In genomic region chr1:18234790-18235242, GRCh38 we compare ENCODE assay signal across 8 cellular contexts.
DNase-seq lines count a peak whose midpoint lies in the region; ATAC-seq and TF ChIP-seq lines count a peak whose summit lies in the region.

No MANE protein-coding gene starts in this region.

- CTCF ChIA-PET in SK-N-SH (lab: Yijun Ruan, JAX): interaction anchor here (0.6 to 2.2 kb wide), 79 partner anchors 8 to 1171 kb away, joined by 3 to 38 read pairs (median 5); partner anchors contain the start of gene IGSF21

- H3K9me2 ChIP-seq in SK-N-SH: no peaks in the 10 kb centered on the region

- H3K36me3 ChIP-seq in SK-N-SH (replicated peaks in 1 of 2; ENCODE audit: control insufficient read depth in 1 of 2, insufficient read depth in 2 of 2, low read length in 1 of 2) (no peaks in the 10 kb centered on the region), esophagus squamous epithelium (no peaks in the 10 kb centered on the region), parathyroid adenoma (ENCODE audit: control insufficient read depth, insufficient read depth, low read length) (no peaks in the 10 kb centered on the region)

- no peak for TF ChIP-seq POLR2A in esophagus squamous epithelium (IDR thresholded peaks at IDR 0.05)

- H3K9me3 ChIP-seq in SK-N-SH (no peaks in the 10 kb centered on the region), esophagus squamous epithelium (peaks cover 0 to 5% (median 0%) of the 10 kb centered on the region in 3 donors), parathyroid adenoma (ENCODE audit: control insufficient read depth, low read length) (no peaks in the 10 kb centered on the region)

- H3K4me2 ChIP-seq in SK-N-SH (no peak overlapping the region), parathyroid adenoma (ENCODE audit: low read length) (no peak overlapping the region)

- no peaks in the 10 kb centered on the region for H4K20me1 ChIP-seq in SK-N-SH (ENCODE audit: insufficient read depth)

- TF ChIP-seq CTCF in SK-N-SH (IDR thresholded peaks at IDR 0.05): peak; percentile 52
- TF ChIP-seq CTCF in esophagus squamous epithelium (IDR thresholded peaks at IDR 0.05): peak; percentile 32 to 71 (median 46)
- peak; percentile 59 for TF ChIP-seq CTCF in parathyroid adenoma (IDR thresholded peaks at IDR 0.05)

- POLR2A ChIA-PET in SK-N-SH (lab: Yijun Ruan, JAX): interaction anchor here (1.0 kb wide), 1 partner anchor 93 kb away, joined by 4 read pairs; no protein-coding TSS in a partner anchor

- H3K79me2 ChIP-seq in SK-N-SH (ENCODE audit: insufficient read depth) (no peaks in the 10 kb centered on the region), parathyroid adenoma (no peaks in the 10 kb centered on the region)

- peak; percentile 81 for DNase-seq in SK-N-SH
- peak; percentile 71 for DNase-seq in RKO (ENCODE audit: low spot score)
- no peak for DNase-seq in esophagus squamous epithelium (lab: John Stamatoyannopoulos, UW)
- DNase-seq in activated T-cell treated with anti-CD3 and anti-CD28 coated beads for 4 hours: no peak

- TF ChIP-seq EP300 in SK-N-SH (IDR thresholded peaks at IDR 0.05; ENCODE audit: borderline replicate concordance in 1 of 2, low read depth in 1 of 2, low read length in 1 of 2) (no peak; a peak in 1 of 4 replicates), Ishikawa (IDR thresholded peaks at IDR 0.05; ENCODE audit: borderline replicate concordance) (no peak)

- peaks cover 0 to 12% of the 10 kb centered on the region in 2 experiments; a peak in 2 of 4 replicates for H3K4me1 ChIP-seq in SK-N-SH (ENCODE audit: control insufficient read depth in 1 of 2, insufficient read depth in 2 of 2, low read depth in 1 of 2, low read length in 1 of 2)
- H3K4me1 ChIP-seq in esophagus squamous epithelium: no peaks in the 10 kb centered on the region
- no peaks in the 10 kb centered on the region for H3K4me1 ChIP-seq in parathyroid adenoma

- H3K27me3 ChIP-seq in SK-N-SH (ENCODE audit: insufficient read depth) (no peaks in the 10 kb centered on the region), esophagus squamous epithelium (peaks cover 0 to 48% (median 0%) of the 10 kb centered on the region in 4 donors), parathyroid adenoma (ENCODE audit: control insufficient read depth, insufficient read depth, low read length) (no peaks in the 10 kb centered on the region)

- no peak overlapping the region for H3K9ac ChIP-seq in SK-N-SH
- H3K9ac ChIP-seq in parathyroid adenoma: no peak overlapping the region

- TF ChIP-seq RAD21 in SK-N-SH (IDR thresholded peaks at IDR 0.05; ENCODE audit: low read length): peak; percentile 78
- peak; percentile 51 for TF ChIP-seq RAD21 in Ishikawa (IDR thresholded peaks at IDR 0.05; ENCODE audit: low read depth)

- intact Hi-C loops in esophagus squamous epithelium (cut with DNase I): no loop called here

- WGBS in SK-N-SH (ENCODE audit: low lambda C conversion rate): 16% methylated on average over 6 of the region's 6 CpGs
- 62 to 72% methylated on average over 6 of the region's 6 CpGs for WGBS in esophagus squamous epithelium, 2 donors

- H3K4me3 ChIP-seq in SK-N-SH (ENCODE audit: low read depth in 2 of 2, low read length in 1 of 2): no peak overlapping the region; a peak in 1 of 4 replicates
- H3K4me3 ChIP-seq in esophagus squamous epithelium: no peak overlapping the region
- no peak overlapping the region for H3K4me3 ChIP-seq in parathyroid adenoma (ENCODE audit: low read depth, low read length)

- H3F3A ChIP-seq in SK-N-SH (replicated peaks; ENCODE audit: insufficient read depth): no peaks in the 10 kb centered on the region

- no peak overlapping the region for H2AFZ ChIP-seq in SK-N-SH (ENCODE audit: low read depth)
- H2AFZ ChIP-seq in parathyroid adenoma: no peak overlapping the region

- H3K27ac ChIP-seq in SK-N-SH (ENCODE audit: low read depth in 2 of 2, low read length in 1 of 2) (peak overlapping the region in 1 of 2 experiments; percentile 60; a peak in 1 of 4 replicates), esophagus squamous epithelium (no peak overlapping the region), parathyroid adenoma (no peak overlapping the region)

- ATAC-seq in SK-N-SH treated with all-trans-retinoic acid at 6 μM for 48 hours (no peak; the same call in 2 of the 3 replicates), GM18861 (IDR thresholded peaks at IDR 0.05; ENCODE audit: unreplicated experiment) (no peak)

TF ChIP-seq in SK-N-SH, 30 proteins besides CTCF, POLR2A, EP300 and RAD21:
- TF ChIP-seq ELF1 (IDR thresholded peaks at IDR 0.05): no peak
- TF ChIP-seq MEF2A (IDR thresholded peaks at IDR 0.05; ENCODE audit: borderline replicate concordance, low read depth): no peak
- TF ChIP-seq RXRA (IDR thresholded peaks at IDR 0.05; ENCODE audit: borderline replicate concordance, low read depth): no peak
- TF ChIP-seq RCOR1 (IDR thresholded peaks at IDR 0.05; ENCODE audit: low read length): 0 out of 2 replicates have a peak, but pooled peaks have one; percentile 46
- TF ChIP-seq SMC3 (IDR thresholded peaks at IDR 0.05; ENCODE audit: low read depth, low read length): peak; percentile 43; the same call in 1 of the 2 replicates
- peak; percentile 50; the same call in 1 of the 2 replicates for TF ChIP-seq MXI1 (IDR thresholded peaks at IDR 0.05; ENCODE audit: low read depth, low read length)
- 0 out of 2 replicates have a peak, but pooled peaks have one; percentile 25 for TF ChIP-seq FOXJ3 (CRISPR knock-in tag; IDR thresholded peaks at IDR 0.05)
- TF ChIP-seq FOXM1 (IDR thresholded peaks at IDR 0.05; ENCODE audit: low read depth): no peak
- no peak for TF ChIP-seq TAF1 (IDR thresholded peaks at IDR 0.05; ENCODE audit: borderline replicate concordance, low read depth, low read length)
TF ChIP-seq in SK-N-SH: peak in this region for 4.

TF ChIP-seq in SK-N-SH treated with all-trans-retinoic acid at 6 μM for 48 hours, 23 proteins besides CTCF, POLR2A, EP300 and RAD21 (continues in another document):
- TF ChIP-seq OSR1 (CRISPR knock-in tag; IDR thresholded peaks at IDR 0.05) (no peak), ISL1 (CRISPR knock-in tag; IDR thresholded peaks at IDR 0.05) (no peak), PATZ1 (CRISPR knock-in tag; IDR thresholded peaks at IDR 0.05; ENCODE audit: borderline replicate concordance) (no peak), TOX (CRISPR knock-in tag; IDR thresholded peaks at IDR 0.05; ENCODE audit: borderline replicate concordance) (no peak), RARB (CRISPR knock-in tag; IDR thresholded peaks at IDR 0.05) (no peak)

TF ChIP-seq in Ishikawa, 13 proteins besides CTCF, POLR2A, EP300 and RAD21:
- TF ChIP-seq EGR1 (IDR thresholded peaks at IDR 0.05) (no peak), TEAD4 (IDR thresholded peaks at IDR 0.05) (no peak), YY1 (IDR thresholded peaks at IDR 0.05; ENCODE audit: low read depth) (no peak), ZBTB7A (IDR thresholded peaks at IDR 0.05; ENCODE audit: low read depth) (no peak), MAX (IDR thresholded peaks at IDR 0.05) (no peak), USF1 (IDR thresholded peaks at IDR 0.05) (no peak), NFIC (IDR thresholded peaks at IDR 0.05) (no peak), CEBPB (IDR thresholded peaks at IDR 0.05) (no peak)

Comparison
In these comparisons a context has a peak if more than half of its experiments do, and no peak if none do; other contexts are left out.
1. DNase-seq: peak in SK-N-SH (single experiment) and RKO (single experiment); none in esophagus squamous epithelium (single experiment) and activated T-cell treated with anti-CD3 and anti-CD28 coated beads for 4 hours (single experiment).
2. Peak in every context shown above with its lines, with median percentiles within 50 percentile points of each other: CTCF ChIP-seq.